ENCODE assay signal across 20 cellular contexts in genomic region chr2:177646241-177646640, GRCh38.
"Had no signal": no experiment of that assay in that cellular context is flagged by ENCODE, and none has a peak within 500 bp of the region (broad histone marks: within the 10 kb centered on the region; RNA-seq: fewer than 3 reads in every experiment).

No MANE protein-coding gene starts in this region.

- H3K36me3 Mint-ChIP-seq: natural killer cell had no signal

- H3K4me1 ChIP-seq: colonic mucosa, esophagus squamous epithelium, gastrocnemius medialis, left lung, lower lobe of right lung had no signal

- H3K36me3 ChIP-seq: colonic mucosa, esophagus squamous epithelium, gastrocnemius medialis, heart right ventricle, left lung, lower lobe of right lung had no signal

- H3K4me1 Mint-ChIP-seq: mesothelial cell of epicardium; naive thymus-derived CD4-positive, alpha-beta T cell; natural killer cell had no signal

- H3K27me3 Mint-ChIP-seq: dendritic cell treated with granulocyte-macrophage colony-stimulating factor and Interleukin-4, amounts not matched to agents 40 ng/mL and 50 ng/mL, for 4 days had no signal

- H3K27ac Mint-ChIP-seq: dendritic cell treated with granulocyte-macrophage colony-stimulating factor and Interleukin-4, amounts not matched to agents 40 ng/mL and 50 ng/mL, for 4 days; effector memory CD8-positive, alpha-beta T cell; mesothelial cell of epicardium; natural killer cell had no signal

- H3K4me3 ChIP-seq: colonic mucosa, esophagus squamous epithelium, gastrocnemius medialis, heart right ventricle, left lung, lower lobe of right lung had no signal

- H3K27ac ChIP-seq: colonic mucosa, esophagus squamous epithelium, gastrocnemius medialis, heart right ventricle, left lung, lower lobe of right lung had no signal

- H3K4me3 Mint-ChIP-seq: dendritic cell treated with granulocyte-macrophage colony-stimulating factor and Interleukin-4, amounts not matched to agents 40 ng/mL and 50 ng/mL, for 4 days; effector memory CD8-positive, alpha-beta T cell; mesothelial cell of epicardium; naive thymus-derived CD4-positive, alpha-beta T cell; natural killer cell had no signal

- H3K9me3 Mint-ChIP-seq: effector memory CD8-positive, alpha-beta T cell; natural killer cell had no signal

- H3K27me3 ChIP-seq: colonic mucosa, esophagus squamous epithelium, gastrocnemius medialis had no signal

- DNase-seq: colonic mucosa; cortex of kidney; effector CD8-positive, alpha-beta T cell; effector memory CD8-positive, alpha-beta T cell; esophagus squamous epithelium; foreskin fibroblast; gastrocnemius medialis; glutamatergic neuron; head of caudate nucleus; heart right ventricle; hippocampal formation; left cardiac atrium; left lung; left ventricle myocardium superior; lower lobe of right lung; mesenchymal stem cell; naive thymus-derived CD4-positive, alpha-beta T cell; natural killer cell had no signal

- H3K9me3 ChIP-seq: colonic mucosa, esophagus squamous epithelium, gastrocnemius medialis, heart right ventricle, left lung, lower lobe of right lung had no signal
